20 cellular contexts compared by ENCODE assay signal in the genomic region with DNA sequence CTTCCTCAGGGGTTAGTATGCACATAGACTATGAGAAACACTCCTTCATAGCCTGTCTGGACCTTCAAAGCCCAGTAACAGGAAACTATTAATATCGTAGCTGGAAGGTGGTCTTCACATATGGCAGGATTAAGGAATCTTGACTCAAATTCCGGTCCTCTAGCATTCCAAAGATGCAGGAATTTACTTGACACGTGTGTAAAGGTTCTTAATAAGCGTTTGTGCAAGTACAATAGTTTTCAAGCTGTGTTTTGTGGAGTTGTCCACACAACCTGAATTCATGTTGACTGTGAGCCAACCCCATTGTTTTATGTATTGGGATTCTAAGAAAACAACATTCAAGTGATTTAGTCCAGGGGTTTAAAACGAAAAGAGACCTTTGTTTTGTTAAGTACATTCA.
DNase-seq lines count a peak whose midpoint lies in the region; ATAC-seq and TF ChIP-seq lines count a peak whose summit lies in the region.
"Had no signal": no experiment of that assay in that cellular context is flagged by ENCODE, and none has a peak within 500 bp of the region (broad histone marks: within the 10 kb centered on the region; RNA-seq: fewer than 3 reads in every experiment).

No MANE protein-coding gene starts in this region.

- H3K4me1 ChIP-seq in tibial artery, result peaks cover 0 to 58% (median 2%) of the 10 kb centered on the region in 4 donors

- H3K27me3 ChIP-seq in tibial artery, result no peaks in the 10 kb centered on the region

- H3K27me3 Mint-ChIP-seq in WTC11 (ENCODE audit: low read depth) (peaks cover 3% of the 10 kb centered on the region; the same call in 1 of the 2 replicates), mesothelial cell of epicardium (ENCODE audit: low read depth) (no peaks in the 10 kb centered on the region)
- H3K27me3 Mint-ChIP-seq: B cell; CD4-positive, alpha-beta T cell had no signal

- H3K36me3 Mint-ChIP-seq in WTC11 (peaks cover 36% of the 10 kb centered on the region), mesothelial cell of epicardium (peaks cover 49% of the 10 kb centered on the region)

- no peak overlapping the region for H3K4me3 ChIP-seq in tibial artery

- H3K4me1 Mint-ChIP-seq in WTC11 (peaks cover 25% of the 10 kb centered on the region), mesothelial cell of epicardium (peaks cover 20% of the 10 kb centered on the region)
- H3K4me1 Mint-ChIP-seq: B cell had no signal

- H3K36me3 ChIP-seq in tibial artery, result peaks cover 15 to 23% (median 21%) of the 10 kb centered on the region in 3 donors

- DNase-seq in WTC11 (ENCODE audit: low spot score) (no peak), dermis blood vessel endothelial cell (peak; percentile 84), mesothelial cell of epicardium (ENCODE audit: low spot score in 2 of 2, unreplicated experiment in 2 of 2) (no peak), tibial artery (no peak), DMS 273 (lab: John Stamatoyannopoulos, UW; ENCODE audit: unreplicated experiment) (no peak), 8988T (no peak), retina (no peak)
- DNase-seq: Calu3; CD4-positive, alpha-beta T cell; DMS79 treated with DMSO at 0.1 percent for 48 hours; IMR-90; Kasumi-1; NCI-H1105 treated with DMSO at 0.1 percent for 48 hours; NCI-H1930; NCI-H2171 treated with DMSO at 0.1 percent for 48 hours; NCI-H510A; NCI-H82 had no signal

- no peak for ATAC-seq in WTC11
- ATAC-seq: Panc1, Right ventricle myocardium inferior had no signal

- H3K9me3 Mint-ChIP-seq in WTC11 (no peaks in the 10 kb centered on the region), mesothelial cell of epicardium (no peaks in the 10 kb centered on the region)
- H3K9me3 Mint-ChIP-seq: CD4-positive, alpha-beta T cell had no signal

- H3K9me3 ChIP-seq in tibial artery, result no peaks in the 10 kb centered on the region

- CTCF ChIA-PET in WTC11 (lab: Charles Lee), result interaction anchor here (1.9 kb wide), 1 partner anchor 309 kb away, joined by 5 read pairs; no protein-coding TSS in a partner anchor

- TF ChIP-seq CTCF in WTC11 (IDR thresholded peaks at IDR 0.05), result no peak
- no peak for TF ChIP-seq CTCF in mesothelial cell of epicardium (IDR thresholded peaks at IDR 0.05; ENCODE audit: unreplicated experiment)
- TF ChIP-seq CTCF in tibial artery (IDR thresholded peaks at IDR 0.05), result no peak

- peak overlapping the region; percentile 41 to 70 for H3K27ac ChIP-seq in tibial artery

- H3K27ac Mint-ChIP-seq in WTC11 (0 out of 2 replicates have a peak overlapping the region, but pooled peaks have one; percentile 23), mesothelial cell of epicardium (peak overlapping the region; percentile 67)
- H3K27ac Mint-ChIP-seq: B cell; CD4-positive, alpha-beta T cell had no signal

- H3K4me3 Mint-ChIP-seq in WTC11 (no peak overlapping the region), mesothelial cell of epicardium (no peak overlapping the region)
- H3K4me3 Mint-ChIP-seq: B cell; CD4-positive, alpha-beta T cell had no signal

- POLR2A ChIA-PET in WTC11 (lab: Charles Lee), result no interaction called here

- intact Hi-C loops in tibial artery (cut with DNase I; ENCODE audit: low total_unique reads), result no loop called here

TF ChIP-seq in WTC11, 78 proteins besides CTCF, POLR2A, EP300 and RAD21:
- TF ChIP-seq FOXJ3 (CRISPR knock-in tag; IDR thresholded peaks at IDR 0.05; ENCODE audit: borderline replicate concordance), result no peak
- no peak for TF ChIP-seq RORB (CRISPR knock-in tag; IDR thresholded peaks at IDR 0.05)
- TF ChIP-seq FOXK1 (CRISPR knock-in tag; IDR thresholded peaks at IDR 0.05), result no peak
- TF ChIP-seq, protein P1, sequence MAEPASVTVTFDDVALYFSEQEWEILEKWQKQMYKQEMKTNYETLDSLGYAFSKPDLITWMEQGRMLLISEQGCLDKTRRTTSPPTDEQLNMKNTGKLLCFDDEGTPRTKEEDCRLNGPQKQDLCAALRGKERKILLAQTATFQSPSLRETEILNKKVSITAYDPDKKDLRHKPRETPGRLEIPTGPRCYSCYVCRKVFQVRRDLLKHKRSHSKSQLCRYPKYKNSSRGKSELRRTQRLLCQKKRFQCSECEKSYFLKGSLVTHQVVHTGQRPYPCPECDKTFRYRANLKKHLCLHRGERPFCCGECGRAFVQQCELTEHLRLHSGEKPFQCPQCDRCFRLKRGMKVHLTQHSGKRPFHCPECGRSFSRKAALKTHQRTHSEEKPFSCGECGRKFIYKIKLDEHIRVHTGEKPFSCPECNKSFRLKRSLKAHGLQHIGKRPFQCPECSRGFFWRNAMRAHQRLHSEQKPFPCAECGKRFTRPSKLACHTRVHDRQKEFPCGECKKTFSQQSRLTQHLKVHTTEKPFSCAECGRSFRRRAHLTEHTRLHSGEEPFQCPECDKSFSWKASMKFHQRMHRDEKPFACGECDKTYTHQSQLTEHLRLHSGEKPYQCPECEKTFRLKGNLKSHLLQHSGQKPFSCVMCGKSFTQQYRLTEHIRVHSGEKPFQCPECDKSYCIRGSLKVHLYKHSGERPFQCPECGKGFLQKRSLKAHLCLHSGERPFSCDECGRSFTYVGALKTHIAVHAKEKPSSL (CRISPR knock-in tag; conservative IDR thresholded peaks at IDR 0.05), result no peak
- TF ChIP-seq, protein P2, sequence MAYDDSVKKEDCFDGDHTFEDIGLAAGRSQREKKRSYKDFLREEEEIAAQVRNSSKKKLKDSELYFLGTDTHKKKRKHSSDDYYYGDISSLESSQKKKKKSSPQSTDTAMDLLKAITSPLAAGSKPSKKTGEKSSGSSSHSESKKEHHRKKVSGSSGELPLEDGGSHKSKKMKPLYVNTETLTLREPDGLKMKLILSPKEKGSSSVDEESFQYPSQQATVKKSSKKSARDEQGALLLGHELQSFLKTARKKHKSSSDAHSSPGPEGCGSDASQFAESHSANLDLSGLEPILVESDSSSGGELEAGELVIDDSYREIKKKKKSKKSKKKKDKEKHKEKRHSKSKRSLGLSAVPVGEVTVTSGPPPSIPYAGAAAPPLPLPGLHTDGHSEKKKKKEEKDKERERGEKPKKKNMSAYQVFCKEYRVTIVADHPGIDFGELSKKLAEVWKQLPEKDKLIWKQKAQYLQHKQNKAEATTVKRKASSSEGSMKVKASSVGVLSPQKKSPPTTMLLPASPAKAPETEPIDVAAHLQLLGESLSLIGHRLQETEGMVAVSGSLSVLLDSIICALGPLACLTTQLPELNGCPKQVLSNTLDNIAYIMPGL (CRISPR knock-in tag; IDR thresholded peaks at IDR 0.05), result no peak
- TF ChIP-seq ZNF423 (CRISPR knock-in tag; IDR thresholded peaks at IDR 0.05), result no peak
